ENCODE assay signal across 27 cellular contexts in the genomic region with DNA sequence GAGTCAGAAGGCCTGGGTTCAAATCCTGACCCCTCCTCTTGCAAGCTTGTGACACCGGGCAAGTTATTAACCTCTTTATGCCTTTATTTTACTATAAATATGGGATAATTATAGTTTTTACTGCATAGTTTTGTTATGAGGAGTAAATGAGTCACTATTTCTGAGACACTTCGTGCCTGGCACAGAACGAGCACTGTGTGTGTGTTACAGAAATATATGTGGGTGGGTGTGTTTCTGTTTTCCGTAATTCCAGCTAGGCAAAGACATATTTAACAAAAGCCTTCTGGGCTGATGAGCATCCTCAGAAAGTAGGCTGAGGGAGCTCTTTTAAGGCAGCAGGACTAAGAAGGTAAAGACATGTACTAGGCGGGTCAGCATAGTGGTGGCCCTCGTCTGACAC.
DNase-seq lines count a peak whose midpoint lies in the region; ATAC-seq lines count a peak whose summit lies in the region.
"Had no signal": no experiment of that assay in that cellular context is flagged by ENCODE, and none has a peak within 500 bp of the region (broad histone marks: within the 10 kb centered on the region; RNA-seq: fewer than 3 reads in every experiment).

No MANE protein-coding gene starts in this region.

- H3K36me3 ChIP-seq in naive thymus-derived CD4-positive, alpha-beta T cell (ENCODE audit: control insufficient read depth in 2 of 3, insufficient read depth in 3 of 3, low read length in 3 of 3): no peaks in the 10 kb centered on the region
- H3K36me3 ChIP-seq: heart left ventricle, right lobe of liver had no signal

- H3K27ac Mint-ChIP-seq in activated naive CD4-positive, alpha-beta T cell treated with anti-CD3 and anti-CD28 coated beads, Interleukin-2, amount 50 U/mL, for 72 hours: no peak overlapping the region
- H3K27ac Mint-ChIP-seq in activated naive CD4-positive, alpha-beta T cell treated with anti-CD3 and anti-CD28 coated beads, Interleukin-2, amount 10 ng/mL, durations not matched to agents 7 days and 5 days: no peak overlapping the region
- H3K27ac Mint-ChIP-seq in naive thymus-derived CD4-positive, alpha-beta T cell: no peak overlapping the region
- H3K27ac Mint-ChIP-seq: activated naive CD4-positive, alpha-beta T cell treated with anti-CD3 and anti-CD28 coated beads, Interleukin-2, amount 50 U/mL, for 24 hours; CD8-positive, alpha-beta memory T cell; WTC11 had no signal

- H3K36me3 Mint-ChIP-seq in activated naive CD4-positive, alpha-beta T cell treated with anti-CD3 and anti-CD28 coated beads, Interleukin-2, amount 50 U/mL, for 72 hours: peaks cover 6 to 32% of the 10 kb centered on the region in 2 donors
- H3K36me3 Mint-ChIP-seq in activated naive CD4-positive, alpha-beta T cell treated with anti-CD3 and anti-CD28 coated beads, Interleukin-2, amount 10 ng/mL, durations not matched to agents 7 days and 5 days: no peaks in the 10 kb centered on the region
- peaks cover 0 to 5% (median 0%) of the 10 kb centered on the region in 5 donors for H3K36me3 Mint-ChIP-seq in naive thymus-derived CD4-positive, alpha-beta T cell

- H3K4me3 ChIP-seq in naive thymus-derived CD4-positive, alpha-beta T cell (ENCODE audit: low read length): no peak overlapping the region
- H3K4me3 ChIP-seq: heart left ventricle, right lobe of liver had no signal

- intact Hi-C loops in naive thymus-derived CD4-positive, alpha-beta T cell (cut with micrococcal nuclease): no loop called here

- POLR2A ChIA-PET in naive thymus-derived CD4-positive, alpha-beta T cell (lab: Charles Lee): no interaction called here

- no peak overlapping the region for H3K27ac ChIP-seq in naive thymus-derived CD4-positive, alpha-beta T cell (ENCODE audit: low read depth, low read length)
- H3K27ac ChIP-seq: heart left ventricle, right lobe of liver had no signal

- H3K4me1 ChIP-seq in naive thymus-derived CD4-positive, alpha-beta T cell (ENCODE audit: control insufficient read depth in 2 of 2, insufficient read depth in 2 of 2, low read length in 2 of 2): no peaks in the 10 kb centered on the region
- H3K4me1 ChIP-seq: right lobe of liver had no signal

- no peaks in the 10 kb centered on the region for H3K4me1 Mint-ChIP-seq in activated naive CD4-positive, alpha-beta T cell treated with anti-CD3 and anti-CD28 coated beads, Interleukin-2, amount 10 ng/mL, durations not matched to agents 7 days and 5 days
- H3K4me1 Mint-ChIP-seq in naive thymus-derived CD4-positive, alpha-beta T cell: peaks cover 0 to 9% (median 0%) of the 10 kb centered on the region in 7 donors
- H3K4me1 Mint-ChIP-seq: activated naive CD4-positive, alpha-beta T cell treated with anti-CD3 and anti-CD28 coated beads, Interleukin-2, amount 50 U/mL, for 24 hours had no signal

- peaks cover 10 to 20% of the 10 kb centered on the region in 2 donors for H3K9me3 Mint-ChIP-seq in activated naive CD4-positive, alpha-beta T cell treated with anti-CD3 and anti-CD28 coated beads, Interleukin-2, amount 50 U/mL, for 72 hours
- no peaks in the 10 kb centered on the region for H3K9me3 Mint-ChIP-seq in activated naive CD4-positive, alpha-beta T cell treated with anti-CD3 and anti-CD28 coated beads, Interleukin-2, amount 10 ng/mL, durations not matched to agents 7 days and 5 days
- H3K9me3 Mint-ChIP-seq in naive thymus-derived CD4-positive, alpha-beta T cell: peaks cover 0 to 27% (median 3%) of the 10 kb centered on the region in 11 donors

- CTCF ChIA-PET in activated naive CD4-positive, alpha-beta T cell treated with anti-CD3 and anti-CD28 coated beads, Interleukin-2, amount 10 ng/mL, durations not matched to agents 7 days and 5 days (lab: Charles Lee): no interaction called here
- CTCF ChIA-PET in naive thymus-derived CD4-positive, alpha-beta T cell (lab: Charles Lee): no interaction called here

- DNase-seq in activated naive CD4-positive, alpha-beta T cell treated with anti-CD3 and anti-CD28 coated beads, Interleukin-2, amount 50 U/mL, for 72 hours (ENCODE audit: low spot score in 2 of 2): no peak
- DNase-seq in activated naive CD4-positive, alpha-beta T cell treated with anti-CD3 and anti-CD28 coated beads, Interleukin-2, amount 10 ng/mL, durations not matched to agents 7 days and 5 days: no peak
- DNase-seq in amniotic epithelial cell (ENCODE audit: low read depth) (peak; percentile 41), inferior parietal cortex (ENCODE audit: extremely low spot score) (peak; percentile 22), superior temporal gyrus (ENCODE audit: extremely low spot score) (peak; percentile 47), hepatic stellate cell (ENCODE audit: low spot score) (no peak), NCI-H187 (lab: John Stamatoyannopoulos, UW) (no peak)
- DNase-seq in naive thymus-derived CD4-positive, alpha-beta T cell: no peak
- DNase-seq: activated CD4-positive, alpha-beta T cell treated with anti-CD3 and anti-CD28 coated beads, Interleukin-2, amount 50 U/mL, for 4 hours; activated CD8-positive, alpha-beta memory T cell treated with anti-CD3 and anti-CD28 coated beads, Interleukin-2, amount 50 U/mL, for 48 hours; AML-193; CD8-positive, alpha-beta memory T cell; cerebellar nuclear complex; DMS 273 treated with DMSO at 0.1 percent for 48 hours; GOT3; heart left ventricle; NCI-H1092 treated with DMSO at 0.1 percent for 48 hours; NCI-H187 treated with DMSO at 0.1 percent for 48 hours; NCI-H526; right lobe of liver; SIG-M5; stimulated activated naive CD8-positive, alpha-beta T cell treated with anti-CD3 and anti-CD28 coated beads, Interleukin-15, Interleukin-2, amounts not matched to agents 100 U/mL and 50 U/mL, for 24 hours; SW 1271; T1000 had no signal

- peak; percentile 16 to 73 for ATAC-seq in activated naive CD4-positive, alpha-beta T cell treated with anti-CD3 and anti-CD28 coated beads, Interleukin-2, amount 50 U/mL, for 72 hours
- no peak for ATAC-seq in naive thymus-derived CD4-positive, alpha-beta T cell
- ATAC-seq: heart left ventricle; right lobe of liver; stimulated activated naive CD8-positive, alpha-beta T cell treated with anti-CD3 and anti-CD28 coated beads, Interleukin-15, Interleukin-2, amounts not matched to agents 100 U/mL and 50 U/mL, for 24 hours; WTC11 had no signal

- no peaks in the 10 kb centered on the region for H3K27me3 ChIP-seq in naive thymus-derived CD4-positive, alpha-beta T cell (ENCODE audit: control insufficient read depth in 2 of 2, insufficient read depth in 2 of 2, low read length in 2 of 2)
- H3K27me3 ChIP-seq: heart left ventricle, right lobe of liver had no signal

- H3K9me3 ChIP-seq in naive thymus-derived CD4-positive, alpha-beta T cell (ENCODE audit: control insufficient read depth in 2 of 3, low read length in 3 of 3): no peaks in the 10 kb centered on the region
- H3K9me3 ChIP-seq: right lobe of liver had no signal

- no peak overlapping the region for H3K4me3 Mint-ChIP-seq in activated naive CD4-positive, alpha-beta T cell treated with anti-CD3 and anti-CD28 coated beads, Interleukin-2, amount 10 ng/mL, durations not matched to agents 7 days and 5 days
- no peak overlapping the region for H3K4me3 Mint-ChIP-seq in naive thymus-derived CD4-positive, alpha-beta T cell
- H3K4me3 Mint-ChIP-seq: activated naive CD4-positive, alpha-beta T cell treated with anti-CD3 and anti-CD28 coated beads, Interleukin-2, amount 50 U/mL, for 24 hours; CD8-positive, alpha-beta memory T cell; neural crest cell; WTC11 had no signal

- H3K27me3 Mint-ChIP-seq in activated naive CD4-positive, alpha-beta T cell treated with anti-CD3 and anti-CD28 coated beads, Interleukin-2, amount 10 ng/mL, durations not matched to agents 7 days and 5 days: peaks cover 4% of the 10 kb centered on the region
- peaks cover 0 to 7% (median 0%) of the 10 kb centered on the region in 5 donors for H3K27me3 Mint-ChIP-seq in naive thymus-derived CD4-positive, alpha-beta T cell
- H3K27me3 Mint-ChIP-seq: activated naive CD4-positive, alpha-beta T cell treated with anti-CD3 and anti-CD28 coated beads, Interleukin-2, amount 50 U/mL, for 24 hours had no signal

Comparison
In these comparisons a context has a peak if more than half of its experiments do, and no peak if none do; other contexts are left out.
1. DNase-seq: peak in amniotic epithelial cell (single experiment), inferior parietal cortex (single experiment) and superior temporal gyrus (single experiment); none in activated naive CD4-positive, alpha-beta T cell treated with anti-CD3 and anti-CD28 coated beads, Interleukin-2, amount 50 U/mL, for 72 hours (0 of 2), activated naive CD4-positive, alpha-beta T cell treated with anti-CD3 and anti-CD28 coated beads, Interleukin-2, amount 10 ng/mL, durations not matched to agents 7 days and 5 days (single experiment), hepatic stellate cell (single experiment), NCI-H187 (0 of 2) and naive thymus-derived CD4-positive, alpha-beta T cell (0 of 9).